In the genomic region with DNA sequence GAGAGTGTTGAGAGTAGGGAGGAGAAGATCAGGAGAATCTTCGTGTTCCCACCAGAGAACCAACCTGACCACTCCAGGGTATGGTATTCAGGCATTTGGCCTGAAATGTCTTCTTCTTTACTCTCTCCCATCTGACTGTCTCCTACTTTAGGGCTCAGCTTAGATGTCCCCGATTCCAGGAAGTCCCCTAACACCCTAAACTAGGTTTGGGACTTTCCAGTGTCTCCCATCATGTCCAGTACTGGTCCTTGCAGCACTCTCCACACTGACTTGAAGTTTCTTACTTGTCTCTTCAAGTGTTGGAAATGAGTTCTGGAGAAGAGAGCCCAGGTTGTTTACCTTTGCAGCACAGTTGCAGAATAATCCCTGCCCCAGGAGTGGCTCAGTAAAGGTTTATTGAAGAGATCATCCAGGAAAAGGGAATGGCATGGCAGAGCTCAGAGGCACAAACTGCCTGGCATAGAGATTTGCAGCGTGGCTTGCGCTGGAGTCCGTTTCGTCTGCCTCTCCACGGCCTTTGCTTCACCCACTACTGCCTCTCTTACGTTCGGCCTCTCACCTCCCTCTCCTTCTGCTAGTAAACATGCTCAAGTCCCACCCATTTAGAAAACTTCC, we compare ENCODE assay signal across 19 cellular contexts.
"Had no signal": no experiment of that assay in that cellular context is flagged by ENCODE, and none has a peak within 500 bp of the region (broad histone marks: within the 10 kb centered on the region; RNA-seq: fewer than 3 reads in every experiment).

No MANE protein-coding gene starts in this region.

- H3K4me3 ChIP-seq: esophagus squamous epithelium, hepatocyte, psoas muscle, spleen, stomach, thoracic aorta, upper lobe of left lung, uterus had no signal

- H3K27ac Mint-ChIP-seq: natural killer cell had no signal

- H3K4me2 ChIP-seq: hepatocyte had no signal

- H3K36me3 ChIP-seq: esophagus squamous epithelium, spleen, stomach, thoracic aorta, upper lobe of left lung, uterus had no signal

- H3K27me3 ChIP-seq: esophagus squamous epithelium, hepatocyte, spleen, stomach, upper lobe of left lung, uterus had no signal

- H3K79me2 ChIP-seq: hepatocyte, parathyroid adenoma had no signal

- H3K27ac ChIP-seq: hepatocyte, parathyroid adenoma, psoas muscle, stomach, upper lobe of left lung had no signal

- H2AFZ ChIP-seq: hepatocyte, parathyroid adenoma had no signal

- DNase-seq: dermis blood vessel endothelial cell; esophagus squamous epithelium; foreskin fibroblast; natural killer cell; occipital lobe; psoas muscle; spleen; stimulated activated CD4-positive, alpha-beta T cell treated with anti-CD3 and anti-CD28 coated beads, Interleukin-15, amount 100 ng/mL, for 24 hours; stimulated activated CD4-positive, alpha-beta T cell treated with anti-CD3 and anti-CD28 coated beads, Interleukin-2, amount 100 ng/mL, for 24 hours; stimulated activated CD4-positive, alpha-beta T cell treated with anti-CD3 and anti-CD28 coated beads, Interleukin-4, amount 100 ng/mL, for 4 hours; stimulated activated naive CD4-positive, alpha-beta T cell; stomach; substantia nigra; upper lobe of left lung; uterus had no signal

- H3K9me3 ChIP-seq: esophagus squamous epithelium, psoas muscle, spleen, stomach, thoracic aorta, upper lobe of left lung, uterus had no signal

- H3K4me3 Mint-ChIP-seq: natural killer cell had no signal

- H3K4me1 ChIP-seq: parathyroid adenoma had no signal

- H3K9me3 Mint-ChIP-seq: natural killer cell had no signal

- H3K9ac ChIP-seq: parathyroid adenoma had no signal

- H3K36me3 Mint-ChIP-seq: natural killer cell had no signal

- ATAC-seq: natural killer cell, psoas muscle, sciatic nerve had no signal

- H3K4me1 Mint-ChIP-seq: natural killer cell had no signal
